In the genomic region with DNA sequence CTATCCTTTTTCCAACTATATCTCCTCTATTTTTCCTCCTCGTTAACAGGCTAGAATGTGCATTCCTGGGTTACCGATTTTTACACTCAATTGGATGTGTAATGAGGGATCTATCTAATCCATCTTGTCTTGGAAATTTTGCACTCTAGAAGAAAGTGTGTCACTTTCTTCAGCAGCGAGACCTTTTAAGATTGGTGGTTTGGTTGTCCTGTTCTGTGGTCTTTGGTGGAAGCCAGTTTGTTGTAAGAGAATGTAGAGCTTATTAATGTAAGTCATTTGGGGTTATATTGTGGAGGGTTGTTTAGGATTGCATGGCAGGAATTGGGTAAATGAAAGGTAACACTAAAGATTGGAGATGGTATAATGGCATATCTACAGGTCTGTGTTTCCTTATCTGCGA, we compare ENCODE assay signal across 35 cellular contexts.
"Had no signal": no experiment of that assay in that cellular context is flagged by ENCODE, and none has a peak within 500 bp of the region (broad histone marks: within the 10 kb centered on the region; RNA-seq: fewer than 3 reads in every experiment).

No MANE protein-coding gene starts in this region.

- H3K36me3 ChIP-seq: adrenal gland, Peyer's patch had no signal

- H3K4me3 ChIP-seq: adrenal gland, body of pancreas, Peyer's patch, SJSA1 had no signal

- H3K4me1 ChIP-seq: adrenal gland, body of pancreas, Peyer's patch had no signal

- H3K27me3 Mint-ChIP-seq: activated CD4-positive, alpha-beta T cell treated with anti-CD3 and anti-CD28 coated beads for 36 hours; activated CD4-positive, alpha-beta T cell treated with anti-CD3 and anti-CD28 coated beads, Interleukin-2, amount 10 ng/mL, durations not matched to agents 7 days and 5 days had no signal

- H3K27ac Mint-ChIP-seq: activated CD4-positive, alpha-beta T cell treated with anti-CD3 and anti-CD28 coated beads for 36 hours; activated CD4-positive, alpha-beta T cell treated with anti-CD3 and anti-CD28 coated beads, Interleukin-2, amount 10 ng/mL, durations not matched to agents 7 days and 5 days; activated naive CD4-positive, alpha-beta T cell treated with anti-CD3 and anti-CD28 coated beads for 36 hours; activated T-helper 1 cell treated with anti-CD3 and anti-CD28 coated beads, Interleukin-12 subunit alpha, Interleukin-12 subunit beta, Interleukin-2, Interleukin-4 antibody, amounts not matched to agents 30 ng/mL and 10 ng/mL and 1 ng/mL, durations not matched to agents 14 hours and 24 hours and 36 hours; T-helper 1 cell treated with Interleukin-12 subunit alpha and Interleukin-12 subunit beta and Interleukin-4 antibody, amounts not matched to agents 30 μg/mL and 1 μg/mL, for 36 hours; T-helper 2 cell treated with Interferon-gamma antibody and Interleukin-4, amounts not matched to agents 5 μg/mL and 100 μg/mL, for 36 hours had no signal

- H3K9ac ChIP-seq: SK-N-SH had no signal

- H3K9me3 Mint-ChIP-seq: activated CD4-positive, alpha-beta T cell treated with anti-CD3 and anti-CD28 coated beads, Interleukin-2, amount 10 ng/mL, durations not matched to agents 7 days and 5 days; activated naive CD4-positive, alpha-beta T cell treated with anti-CD3 and anti-CD28 coated beads for 36 hours; activated naive CD4-positive, alpha-beta T cell treated with anti-CD3 and anti-CD28 coated beads, Interleukin-2, amount 50 U/mL, for 72 hours; activated T-cell treated with anti-CD3 and anti-CD28 coated beads, Interleukin-2, amount 50 U/mL, for 4 hours; activated T-helper 1 cell treated with anti-CD3 and anti-CD28 coated beads, Interleukin-12 subunit alpha, Interleukin-12 subunit beta, Interleukin-2, Interleukin-4 antibody, amounts not matched to agents 30 ng/mL and 10 ng/mL and 1 ng/mL, durations not matched to agents 14 hours and 24 hours and 36 hours; T-helper 1 cell treated with Interleukin-12 subunit alpha and Interleukin-12 subunit beta and Interleukin-4 antibody, amounts not matched to agents 30 μg/mL and 1 μg/mL, for 36 hours; T-helper 2 cell treated with Interferon-gamma antibody and Interleukin-4, amounts not matched to agents 5 μg/mL and 100 μg/mL, for 36 hours had no signal

- H3K9me3 ChIP-seq: adrenal gland, body of pancreas, Peyer's patch, SJSA1, SK-N-SH had no signal

- ATAC-seq: activated CD4-positive, alpha-beta T cell treated with anti-CD3 and anti-CD28 coated beads for 36 hours; activated CD4-positive, CD25-positive, alpha-beta regulatory T cell treated with anti-CD3 and anti-CD28 coated beads, Interleukin-2, amount 50 U/mL, for 24 hours; activated naive CD4-positive, alpha-beta T cell treated with anti-CD3 and anti-CD28 coated beads, Interleukin-2, amount 50 U/mL, for 72 hours; activated T-cell treated with anti-CD3 and anti-CD28 coated beads, Interleukin-2, amount 50 U/mL, for 4 hours; body of pancreas; PC-3 had no signal

- H3K27me3 ChIP-seq: adrenal gland, body of pancreas, Peyer's patch, SJSA1 had no signal

- H3K4me2 ChIP-seq: SK-N-SH had no signal

- DNase-seq: activated CD4-positive, alpha-beta T cell treated with anti-CD3 and anti-CD28 coated beads for 36 hours; activated CD4-positive, alpha-beta T cell treated with anti-CD3 and anti-CD28 coated beads, Interleukin-2, amount 10 ng/mL, durations not matched to agents 7 days and 5 days; activated CD4-positive, alpha-beta T cell treated with anti-CD3 and anti-CD28 coated beads, Interleukin-2, amount 50 U/mL, for 48 hours; activated CD8-positive, alpha-beta memory T cell treated with anti-CD3 and anti-CD28 coated beads, Interleukin-2, amount 50 U/mL, for 4 hours; activated gamma-delta T cell treated with Interleukin-2 at 50 U/mL for 16 hours; activated naive CD4-positive, alpha-beta T cell treated with anti-CD3 and anti-CD28 coated beads for 36 hours; activated T-cell treated with anti-CD3 and anti-CD28 coated beads for 4 hours; activated T-cell treated with anti-CD3 and anti-CD28 coated beads, Interleukin-2, amount 50 U/mL, for 4 hours; adrenal gland; body of pancreas; caudate nucleus; cerebellar nuclear complex; Kasumi-1; MM.1S; MV-4-11; NCI-H1092; NCI-H1436 treated with DMSO at 0.1 percent for 48 hours; NCI-H1694 treated with DMSO at 0.1 percent for 48 hours; NCI-H2029; NCI-H345; NCI-H510A; NCI-H526; NCI-H748 treated with DMSO at 0.1 percent for 48 hours; NK-92 treated with Interleukin-12 subunit alpha and Interleukin-12 subunit beta, amount 100 ng/mL, for 24 hours; PC-3; Peyer's patch; RPMI8226; SHP77 treated with DMSO at 0.1 percent for 48 hours; SK-N-SH had no signal

- H3K27ac ChIP-seq: adrenal gland, body of pancreas, Peyer's patch, SJSA1 had no signal

- H3K4me3 Mint-ChIP-seq: activated CD4-positive, alpha-beta T cell treated with anti-CD3 and anti-CD28 coated beads for 36 hours; activated CD4-positive, alpha-beta T cell treated with anti-CD3 and anti-CD28 coated beads, Interleukin-2, amount 10 ng/mL, durations not matched to agents 7 days and 5 days; activated naive CD4-positive, alpha-beta T cell treated with anti-CD3 and anti-CD28 coated beads for 36 hours; activated T-cell treated with anti-CD3 and anti-CD28 coated beads, Interleukin-2, amount 50 U/mL, for 4 hours; activated T-helper 1 cell treated with anti-CD3 and anti-CD28 coated beads, Interleukin-12 subunit alpha, Interleukin-12 subunit beta, Interleukin-2, Interleukin-4 antibody, amounts not matched to agents 30 ng/mL and 10 ng/mL and 1 ng/mL, durations not matched to agents 14 hours and 24 hours and 36 hours; T-helper 1 cell treated with Interleukin-12 subunit alpha and Interleukin-12 subunit beta and Interleukin-4 antibody, amounts not matched to agents 30 μg/mL and 1 μg/mL, for 36 hours; T-helper 2 cell treated with Interferon-gamma antibody and Interleukin-4, amounts not matched to agents 5 μg/mL and 100 μg/mL, for 36 hours had no signal
